Comparison of ENCODE assay signal across 34 cellular contexts in genomic region chr2:204445149-204445548, GRCh38.
"Had no signal": no experiment of that assay in that cellular context is flagged by ENCODE, and none has a peak within 500 bp of the region (broad histone marks: within the 10 kb centered on the region; RNA-seq: fewer than 3 reads in every experiment).

No MANE protein-coding gene starts in this region.

- H3K27me3 ChIP-seq: adrenal gland, ascending aorta, body of pancreas, brain microvascular endothelial cell, breast epithelium, cardiac muscle cell had no signal

- H3K4me3 ChIP-seq: adrenal gland, ascending aorta, body of pancreas, breast epithelium, cardiac muscle cell had no signal

- H3K4me1 ChIP-seq: adrenal gland, ascending aorta, body of pancreas, breast epithelium had no signal

- H3K9me3 ChIP-seq: adrenal gland, ascending aorta, body of pancreas, breast epithelium had no signal

- ATAC-seq: activated naive CD4-positive, alpha-beta T cell treated with anti-CD3 and anti-CD28 coated beads, Interleukin-2, amount 50 U/mL, for 72 hours; activated naive CD8-positive, alpha-beta T cell treated with anti-CD3 and anti-CD28 coated beads, Interleukin-2, amount 50 U/mL, for 24 hours; activated T-cell treated with anti-CD3 and anti-CD28 coated beads, Interleukin-2, amount 50 U/mL, for 4 hours; activated T-cell treated with anti-CD3 and anti-CD28 coated beads, Interleukin-2, amount 50 U/mL, for 72 hours; activated T-helper 17 cell treated with anti-CD3 and anti-CD28 coated beads, Interleukin-2, amount 50 U/mL, for 72 hours; body of pancreas had no signal

- H3K27ac ChIP-seq: adrenal gland, ascending aorta, body of pancreas, brain microvascular endothelial cell, breast epithelium, cardiac muscle cell had no signal

- FAIRE-seq: astrocyte, bronchial epithelial cell had no signal

- DNase-seq: activated effector memory CD4-positive, alpha-beta T cell treated with anti-CD3 and anti-CD28 coated beads, Interleukin-2, amount 50 U/mL, for 16 hours; activated effector memory CD4-positive, alpha-beta T cell treated with Interleukin-2 at 50 U/mL for 16 hours; activated gamma-delta T cell; activated gamma-delta T cell treated with Interleukin-2 at 50 U/mL for 16 hours; activated naive CD4-positive, alpha-beta T cell; activated naive CD4-positive, alpha-beta T cell treated with anti-CD3 and anti-CD28 coated beads for 36 hours; activated naive CD4-positive, alpha-beta T cell treated with anti-CD3 and anti-CD28 coated beads, Interleukin-2, amount 10 ng/mL, durations not matched to agents 7 days and 5 days; activated naive CD4-positive, alpha-beta T cell treated with anti-CD3 and anti-CD28 coated beads, Interleukin-2, amount 50 U/mL, for 16 hours; activated naive CD4-positive, alpha-beta T cell treated with Interleukin-2 at 50 U/mL for 16 hours; activated naive CD8-positive, alpha-beta T cell treated with anti-CD3 and anti-CD28 coated beads for 36 hours; activated naive CD8-positive, alpha-beta T cell treated with anti-CD3 and anti-CD28 coated beads, Interleukin-2, amount 10 ng/mL, durations not matched to agents 7 days and 5 days; activated naive CD8-positive, alpha-beta T cell treated with anti-CD3 and anti-CD28 coated beads, Interleukin-2, amount 50 U/mL, for 24 hours; activated T-cell treated with anti-CD3 and anti-CD28 coated beads, Interleukin-2, amount 50 U/mL, for 1 hour; activated T-cell treated with anti-CD3 and anti-CD28 coated beads, Interleukin-2, amount 50 U/mL, for 24 hours; activated T-cell treated with anti-CD3 and anti-CD28 coated beads, Interleukin-2, amount 50 U/mL, for 4 hours; activated T-cell treated with anti-CD3 and anti-CD28 coated beads, Interleukin-2, amount 50 U/mL, for 48 hours; activated T-cell treated with anti-CD3 and anti-CD28 coated beads, Interleukin-2, amount 50 U/mL, for 72 hours; adrenal gland; amniotic stem cell; amygdala; anterior cingulate cortex; aorta; body of pancreas; brain microvascular endothelial cell; caudate nucleus; central memory CD4-positive, alpha-beta T cell; cerebellar nuclear complex had no signal

- H3K36me3 ChIP-seq: adrenal gland, ascending aorta, brain microvascular endothelial cell, breast epithelium, cardiac muscle cell had no signal
